6 cellular contexts compared by ENCODE assay signal in genomic region chr22:50305393-50305657, GRCh38. TPM values are rescaled to one million over a fixed set of nuclear protein-coding genes. Genes with fewer than 3 reads are reported as not detected.
DNase-seq lines count a peak whose midpoint lies in the region; ATAC-seq, FAIRE-seq and TF ChIP-seq lines count a peak whose summit lies in the region.

No MANE protein-coding gene starts in this region.

- H3K27me3 ChIP-seq in Loucy (ENCODE audit: insufficient read depth, low read length, poor library complexity, severe bottlenecking): no peaks in the 10 kb centered on the region
- no peaks in the 10 kb centered on the region for H3K27me3 ChIP-seq in small intestine (ENCODE audit: control insufficient read depth in 2 of 2, insufficient read depth in 2 of 2, low read length in 2 of 2)

- H3K4me3 ChIP-seq in Loucy (ENCODE audit: low read length, poor library complexity, severe bottlenecking) (peak overlapping the region; percentile 1), epithelial cell of proximal tubule (ENCODE audit: low read depth, low read length) (peak overlapping the region; percentile 97), small intestine (ENCODE audit: low read depth in 1 of 2, low read length in 2 of 2) (peak overlapping the region; percentile 6 to 89)

- no peaks in the 10 kb centered on the region for H3K9me2 ChIP-seq in Loucy (replicated peaks; ENCODE audit: low read depth, low read length)

- 57 to 63% (median 60%) methylated on average over 7 to 9 of the region's 9 CpGs for WGBS in small intestine, 3 donors

- H3K36me3 ChIP-seq in Loucy (ENCODE audit: insufficient read depth, low read length) (no peaks in the 10 kb centered on the region), small intestine (ENCODE audit: control insufficient read depth in 2 of 2, insufficient read depth in 2 of 2, low read length in 2 of 2) (no peaks in the 10 kb centered on the region)

- H4K20me1 ChIP-seq in Loucy (ENCODE audit: insufficient read depth, low read length, poor library complexity, severe bottlenecking): peaks cover 10% of the 10 kb centered on the region

- no peak overlapping the region for H2AFZ ChIP-seq in Loucy (ENCODE audit: low read length)

- H3K4me2 ChIP-seq in Loucy (ENCODE audit: low read depth, low read length, poor library complexity, severe bottlenecking): peak overlapping the region; percentile 86

- TF ChIP-seq CTCF in Loucy (conservative IDR thresholded peaks at IDR 0.05; ENCODE audit: low read length) (no peak), epithelial cell of proximal tubule (conservative IDR thresholded peaks at IDR 0.05; ENCODE audit: low read depth, low read length) (no peak)

- H3K4me1 ChIP-seq in Loucy (ENCODE audit: insufficient read depth, low read length, poor library complexity, severe bottlenecking) (peaks cover 81% of the 10 kb centered on the region), small intestine (ENCODE audit: control insufficient read depth in 2 of 2, insufficient read depth in 1 of 2, low read depth in 1 of 2, low read length in 1 of 2) (peaks cover 2 to 40% of the 10 kb centered on the region in 2 donors)

- no peak for FAIRE-seq in small intestine (lab: Jason Lieb, UNC)

- H3K9me3 ChIP-seq in Loucy (ENCODE audit: insufficient read depth, low read depth, low read length) (no peaks in the 10 kb centered on the region), small intestine (ENCODE audit: control insufficient read depth, low read depth) (no peaks in the 10 kb centered on the region)

- peaks cover 50% of the 10 kb centered on the region for H3K79me2 ChIP-seq in Loucy (ENCODE audit: insufficient read depth, low read length)

- ATAC-seq in activated CD4-positive, CD25-positive, alpha-beta regulatory T cell treated with anti-CD3 and anti-CD28 coated beads, Interleukin-2, amount 50 U/mL, for 24 hours: no peak

- DNase-seq in epithelial cell of proximal tubule (ENCODE audit: low read depth): no peak
- DNase-seq in small intestine: no peak
- DNase-seq in dermis blood vessel endothelial cell: no peak
- no peak for DNase-seq in RPMI8226

- H3F3A ChIP-seq in Loucy (ENCODE audit: low read depth): 0 out of 2 replicates have a peak, but pooled peaks cover 5% of the 10 kb centered on the region

- H3K27ac ChIP-seq in small intestine (ENCODE audit: low read depth in 1 of 2, low read length in 1 of 2): peak overlapping the region; percentile 65 to 93

- peak overlapping the region; percentile 80 for H3K9ac ChIP-seq in Loucy (ENCODE audit: low read depth, low read length, poor library complexity, severe bottlenecking)

RNA-seq across cellular contexts. Expression of gene PLXNB2, which starts 2.1 kb away (rescaled TPM):
- total RNA-seq in epithelial cell of proximal tubule: 113 and 177 TPM in 2 replicates
- polyA plus RNA-seq in small intestine: 100 to 1,000 TPM in 2 of 3 donors, 10 to 100 TPM in 1; 80.2 to 179 (median 110) TPM
- 96.1 and 135 TPM in 2 replicates for total RNA-seq in dermis blood vessel endothelial cell

RNA-seq across cellular contexts. Expression of gene DENND6B, which starts 21.5 kb away (rescaled TPM):
- total RNA-seq in epithelial cell of proximal tubule (1.2 and 4.4 TPM in 2 replicates), dermis blood vessel endothelial cell (1.3 and 3.6 TPM in 2 replicates)
- 1 to 10 TPM; 1.9 to 2.7 (median 2.2) TPM for polyA plus RNA-seq in small intestine

RNA-seq across cellular contexts. Expression of gene MAPK11, which starts 35.1 kb away (rescaled TPM):
- total RNA-seq in epithelial cell of proximal tubule: 5.4 and 8.4 TPM in 2 replicates
- 1 to 10 TPM in 2 of 3 donors, not detected in 1; 2.4 to 7.9 TPM for polyA plus RNA-seq in small intestine
- total RNA-seq in dermis blood vessel endothelial cell: 21.4 and 41.7 TPM in 2 replicates

RNA-seq across cellular contexts. Expression of gene PPP6R2, which starts 37.8 kb away (rescaled TPM):
- total RNA-seq in epithelial cell of proximal tubule: 35.7 and 49.3 TPM in 2 replicates
- polyA plus RNA-seq in small intestine: 10 to 100 TPM; 28.6 to 41.2 (median 38.2) TPM
- 67.0 and 82.9 TPM in 2 replicates for total RNA-seq in dermis blood vessel endothelial cell

RNA-seq across cellular contexts. Expression of gene MAPK12, which starts 43.8 kb away (rescaled TPM):
- total RNA-seq in epithelial cell of proximal tubule (33.9 and 56.0 TPM in 2 replicates), dermis blood vessel endothelial cell (73.4 and 118 TPM in 2 replicates)
- 1 to 10 TPM in 2 of 3 donors, under 1 TPM in 1; 0.45 to 7.1 (median 3.5) TPM for polyA plus RNA-seq in small intestine

Comparison
In these comparisons a context has a peak if more than half of its experiments do, and no peak if none do; other contexts are left out.
1. H3K4me3 ChIP-seq: peak in every context shown above with its lines; median percentile 97 in epithelial cell of proximal tubule; 48 in small intestine; 1 in Loucy.